ENCODE assay signal across 8 cellular contexts in genomic region chr1:204989266-204990058, GRCh38. TPM values are rescaled to one million over a fixed set of nuclear protein-coding genes. Genes with fewer than 3 reads are reported as not detected.
A peak's percentile ranks its signal among the peaks of the same experiment; 100 is the strongest.
DNase-seq lines count a peak whose midpoint lies in the region; ATAC-seq, FAIRE-seq and TF ChIP-seq lines count a peak whose summit lies in the region.

No MANE protein-coding gene starts in this region.

- H3K27ac ChIP-seq in astrocyte (ENCODE audit: low read depth, low read length): no peak overlapping the region
- peak overlapping the region; percentile 31 for H3K27ac ChIP-seq in rectal smooth muscle tissue (ENCODE audit: low read depth, low read length)

- no peaks in the 10 kb centered on the region for H3K9me3 Mint-ChIP-seq in astrocyte (ENCODE audit: unreplicated experiment)

- H3K4me2 ChIP-seq in astrocyte (ENCODE audit: low read length): no peak overlapping the region

- H3K4me3 ChIP-seq in GM12875 (ENCODE audit: low read depth, low read length) (no peak overlapping the region), astrocyte (ENCODE audit: insufficient read depth, low read depth, low read length) (no peak overlapping the region), rectal smooth muscle tissue (ENCODE audit: low read length) (no peak overlapping the region)

- FAIRE-seq in astrocyte (lab: Jason Lieb, UNC): peak; percentile 37

- H2AFZ ChIP-seq in astrocyte (ENCODE audit: low read depth, low read length): no peak overlapping the region

- H3K4me3 Mint-ChIP-seq in astrocyte (ENCODE audit: unreplicated experiment): peak overlapping the region; percentile 6

- peak; percentile 3 for DNase-seq in NCI-H1417 treated with DMSO at 0.1 percent for 48 hours (lab: John Stamatoyannopoulos, UW)
- peak; percentile 52 for DNase-seq in SW480 (ENCODE audit: low spot score)
- DNase-seq in astrocyte (ENCODE audit: low read depth): peak; percentile 61
- DNase-seq in left ventricle myocardium superior: peak; percentile 80

- H3K27me3 ChIP-seq in astrocyte (ENCODE audit: insufficient read depth, low read length): no peaks in the 10 kb centered on the region
- no peaks in the 10 kb centered on the region for H3K27me3 ChIP-seq in rectal smooth muscle tissue (ENCODE audit: control insufficient read depth, insufficient read depth, low read length)

- intact Hi-C loops in left ventricle myocardium superior (cut with micrococcal nuclease): loop anchor here (10.0 kb wide), 2 partner anchors 75 to 265 kb away; no protein-coding TSS in a partner anchor

- H3K9me3 ChIP-seq in astrocyte (ENCODE audit: insufficient read depth, low read depth, low read length): no peaks in the 10 kb centered on the region

- H3K27me3 Mint-ChIP-seq in astrocyte (ENCODE audit: low read depth, unreplicated experiment): peaks cover 21% of the 10 kb centered on the region

- H3K36me3 Mint-ChIP-seq in astrocyte (ENCODE audit: low read depth, unreplicated experiment): peaks cover 16% of the 10 kb centered on the region

- TF ChIP-seq CTCF in GM12875 (IDR thresholded peaks at IDR 0.05; ENCODE audit: borderline replicate concordance, insufficient read depth, low read depth, low read length): peak; percentile 97
- peak; percentile 98 for TF ChIP-seq CTCF in astrocyte (IDR thresholded peaks at IDR 0.05; ENCODE audit: insufficient read depth, low read depth, low read length)

- no peaks in the 10 kb centered on the region for H3K79me2 ChIP-seq in astrocyte (ENCODE audit: insufficient read depth, low read length)

- no peaks in the 10 kb centered on the region for H3K36me3 ChIP-seq in astrocyte (ENCODE audit: insufficient read depth, low read length)
- peaks cover 4% of the 10 kb centered on the region for H3K36me3 ChIP-seq in rectal smooth muscle tissue (ENCODE audit: control insufficient read depth, insufficient read depth, low read length)

- H3K4me1 ChIP-seq in astrocyte (ENCODE audit: insufficient read depth, low read length) (peaks cover 24% of the 10 kb centered on the region), rectal smooth muscle tissue (ENCODE audit: control insufficient read depth, insufficient read depth, low read length) (no peaks in the 10 kb centered on the region)

- peak overlapping the region; percentile 23 for H3K27ac Mint-ChIP-seq in astrocyte (ENCODE audit: unreplicated experiment)

- peaks cover 7% of the 10 kb centered on the region for H3K4me1 Mint-ChIP-seq in astrocyte (ENCODE audit: low read depth, unreplicated experiment)

- no peaks in the 10 kb centered on the region for H4K20me1 ChIP-seq in astrocyte (ENCODE audit: insufficient read depth, low read length)

- ATAC-seq in left ventricle myocardium superior (peak; percentile 89), HG02938 (IDR thresholded peaks at IDR 0.05; ENCODE audit: unreplicated experiment) (no peak), GM21576 (IDR thresholded peaks at IDR 0.05; ENCODE audit: unreplicated experiment) (no peak)

- H3K9ac ChIP-seq in astrocyte (ENCODE audit: low read length): no peak overlapping the region
- H3K9ac ChIP-seq in rectal smooth muscle tissue (ENCODE audit: low read length): no peak overlapping the region

RNA-seq across cellular contexts. Expression of gene CNTN2, which starts 53.5 kb away (rescaled TPM):
- total RNA-seq in astrocyte: 0.07 and 0.23 TPM in 2 replicates
- total RNA-seq in left ventricle myocardium superior: 0.64 TPM

Comparison
In these comparisons a context has a peak if more than half of its experiments do, and no peak if none do; other contexts are left out.
1. DNase-seq: peak in every context shown above with its lines; median percentile 80 in left ventricle myocardium superior; 61 in astrocyte; 52 in SW480; 3 in NCI-H1417 treated with DMSO at 0.1 percent for 48 hours.